ENCODE assay signal across 8 cellular contexts in genomic region chr14:92456215-92457017, GRCh38. TPM values are rescaled to one million over a fixed set of nuclear protein-coding genes. Genes with fewer than 3 reads are reported as not detected.
DNase-seq lines count a peak whose midpoint lies in the region; ATAC-seq and TF ChIP-seq lines count a peak whose summit lies in the region.

No MANE protein-coding gene starts in this region.

- H3K36me3 Mint-ChIP-seq in activated CD8-positive, alpha-beta T cell treated with anti-CD3 and anti-CD28 coated beads, Interleukin-2, amount 10 ng/mL, durations not matched to agents 7 days and 5 days (ENCODE audit: low read depth) = no peaks in the 10 kb centered on the region

- H3K9me3 ChIP-seq in gastrocnemius medialis = no peaks in the 10 kb centered on the region

- TF ChIP-seq POLR2A in gastrocnemius medialis (IDR thresholded peaks at IDR 0.05) = no peak

- no peak for DNase-seq in AG09309 (ENCODE audit: low read depth)
- peak; percentile 44 for DNase-seq in NCI-H1694 (lab: John Stamatoyannopoulos, UW)
- no peak for DNase-seq in activated CD8-positive, alpha-beta T cell treated with anti-CD3 and anti-CD28 coated beads, Interleukin-2, amount 10 ng/mL, durations not matched to agents 7 days and 5 days
- DNase-seq in left ventricle myocardium superior = peak; percentile 67
- DNase-seq in gastrocnemius medialis = no peak
- no peak for DNase-seq in NCI-H1436 (lab: John Stamatoyannopoulos, UW)

- peaks cover 0 to 9% of the 10 kb centered on the region in 2 donors for H3K4me1 ChIP-seq in gastrocnemius medialis

- CTCF ChIA-PET in activated CD8-positive, alpha-beta T cell treated with anti-CD3 and anti-CD28 coated beads, Interleukin-2, amount 10 ng/mL, durations not matched to agents 7 days and 5 days (lab: Charles Lee) = interaction anchor here (1.2 kb wide), 1 partner anchor 10 kb away, joined by 3 read pairs; no protein-coding TSS in a partner anchor

- peaks cover 7% of the 10 kb centered on the region for H3K4me1 Mint-ChIP-seq in activated CD8-positive, alpha-beta T cell treated with anti-CD3 and anti-CD28 coated beads, Interleukin-2, amount 10 ng/mL, durations not matched to agents 7 days and 5 days (ENCODE audit: low read depth)

- no peak overlapping the region for H3K27ac Mint-ChIP-seq in activated CD8-positive, alpha-beta T cell treated with anti-CD3 and anti-CD28 coated beads, Interleukin-2, amount 10 ng/mL, durations not matched to agents 7 days and 5 days

- no peak overlapping the region for H3K27ac ChIP-seq in gastrocnemius medialis

- no peaks in the 10 kb centered on the region for H3K36me3 ChIP-seq in gastrocnemius medialis

- peak; percentile 20 for ATAC-seq in activated CD8-positive, alpha-beta T cell treated with anti-CD3 and anti-CD28 coated beads, Interleukin-2, amount 10 ng/mL, durations not matched to agents 7 days and 5 days
- ATAC-seq in left ventricle myocardium superior = peak; percentile 75
- ATAC-seq in gastrocnemius medialis = peak; percentile 46 to 72
- no peak for ATAC-seq in HG03108 (IDR thresholded peaks at IDR 0.05; ENCODE audit: unreplicated experiment)

- H3K4me3 Mint-ChIP-seq in activated CD8-positive, alpha-beta T cell treated with anti-CD3 and anti-CD28 coated beads, Interleukin-2, amount 10 ng/mL, durations not matched to agents 7 days and 5 days = no peak overlapping the region

- no peaks in the 10 kb centered on the region for H3K9me3 Mint-ChIP-seq in activated CD8-positive, alpha-beta T cell treated with anti-CD3 and anti-CD28 coated beads, Interleukin-2, amount 10 ng/mL, durations not matched to agents 7 days and 5 days (ENCODE audit: insufficient read depth)

- peak; percentile 82 for TF ChIP-seq CTCF in AG09309 (IDR thresholded peaks at IDR 0.05; ENCODE audit: control insufficient read depth, insufficient read depth, low read depth, low read length, missing control alignments)
- peak; percentile 79 for TF ChIP-seq CTCF in GM12874 (IDR thresholded peaks at IDR 0.05; ENCODE audit: insufficient read depth, low read depth, low read length)
- peak in 4 of 5 experiments; percentile 30 to 60 (median 50) for TF ChIP-seq CTCF in gastrocnemius medialis (IDR thresholded peaks at IDR 0.05 in 4 of 5, conservative IDR thresholded peaks at IDR 0.05 in 1 of 5)

- in situ Hi-C loops in gastrocnemius medialis (cut with MboI; ENCODE audit: low sequenced_read_pairs in 4 of 4) = no loop called here

- no peaks in the 10 kb centered on the region for H3K27me3 ChIP-seq in gastrocnemius medialis

- H3K4me3 ChIP-seq in AG09309 (ENCODE audit: control insufficient read depth, low read depth, low read length) (no peak overlapping the region), gastrocnemius medialis (no peak overlapping the region)

- intact Hi-C loops in left ventricle myocardium superior (cut with micrococcal nuclease) (no loop called here), gastrocnemius medialis (cut with DNase I; ENCODE audit: low total_unique reads) (loop anchor here (10.0 kb wide), 1 partner anchor 322 kb away; no protein-coding TSS in a partner anchor)

- no peaks in the 10 kb centered on the region for H3K27me3 Mint-ChIP-seq in activated CD8-positive, alpha-beta T cell treated with anti-CD3 and anti-CD28 coated beads, Interleukin-2, amount 10 ng/mL, durations not matched to agents 7 days and 5 days (ENCODE audit: low read depth)

- POLR2A ChIA-PET in activated CD8-positive, alpha-beta T cell treated with anti-CD3 and anti-CD28 coated beads, Interleukin-2, amount 10 ng/mL, durations not matched to agents 7 days and 5 days (lab: Charles Lee) = no interaction called here

RNA-seq across cellular contexts. Expression of gene RIN3, which starts 57.2 kb away (rescaled TPM):
- 10 to 100 TPM; 85.6 to 89.0 TPM for total RNA-seq in activated CD8-positive, alpha-beta T cell treated with anti-CD3 and anti-CD28 coated beads, Interleukin-2, amount 10 ng/mL, durations not matched to agents 7 days and 5 days
- total RNA-seq in left ventricle myocardium superior (14.7 TPM), gastrocnemius medialis (1 to 10 TPM; 2.1 to 3.7 (median 2.6) TPM)

Comparison
In these comparisons a context has a peak if more than half of its experiments do, and no peak if none do; other contexts are left out.
1. DNase-seq: peak in NCI-H1694 (single experiment) and left ventricle myocardium superior (single experiment); none in AG09309 (single experiment), activated CD8-positive, alpha-beta T cell treated with anti-CD3 and anti-CD28 coated beads, Interleukin-2, amount 10 ng/mL, durations not matched to agents 7 days and 5 days (single experiment), gastrocnemius medialis (0 of 2) and NCI-H1436 (single experiment).
2. Peak in every context shown above with its lines, with median percentiles within 50 percentile points of each other: CTCF ChIP-seq.